19 cellular contexts compared by ENCODE assay signal in genomic region chr21:14722841-14723483, GRCh38.
DNase-seq lines count a peak whose midpoint lies in the region; ATAC-seq and TF ChIP-seq lines count a peak whose summit lies in the region.
"Had no signal": no experiment of that assay in that cellular context is flagged by ENCODE, and none has a peak within 500 bp of the region (broad histone marks: within the 10 kb centered on the region; RNA-seq: fewer than 3 reads in every experiment).

No MANE protein-coding gene starts in this region.

- no peak overlapping the region for H2BK15ac ChIP-seq in H9 (ENCODE audit: low read depth, low read length)

- BruUV-seq in MCF 10A (replicated peaks; lab: Mats Ljungman, UMichigan) = no TSS peak

- no peaks in the 10 kb centered on the region for H3K79me1 ChIP-seq in H9 (ENCODE audit: insufficient read depth, low read depth, low read length, poor library complexity, severe bottlenecking)

- H2BK5ac ChIP-seq in H9 (ENCODE audit: insufficient read length, low read length) = no peak overlapping the region

- no peak overlapping the region for H3T11ph ChIP-seq in H9 (ENCODE audit: low read length)

- no peak overlapping the region for H3K23ac ChIP-seq in H9 (ENCODE audit: insufficient read length, low read depth, low read length)

- no peak overlapping the region for H2BK12ac ChIP-seq in H9 (ENCODE audit: insufficient read length, low read depth, low read length)

- no peaks in the 10 kb centered on the region for H3K27me3 Mint-ChIP-seq in T-helper 1 cell treated with Interleukin-12 subunit alpha and Interleukin-12 subunit beta and Interleukin-4 antibody, amounts not matched to agents 30 μg/mL and 1 μg/mL, for 36 hours (ENCODE audit: low read depth)
- H3K27me3 Mint-ChIP-seq in H9 (ENCODE audit: low read depth) = no peaks in the 10 kb centered on the region
- H3K27me3 Mint-ChIP-seq in nephron progenitor cell (ENCODE audit: low read depth, poor library complexity) = no peaks in the 10 kb centered on the region
- no peaks in the 10 kb centered on the region for H3K27me3 Mint-ChIP-seq in MCF 10A (ENCODE audit: insufficient read depth, unreplicated experiment)

- no peak for DNase-seq in T-helper 1 cell
- DNase-seq in H9 = no peak
- DNase-seq in nephron progenitor cell = no peak
- no peak for DNase-seq in COLO829 (ENCODE audit: low spot score)
- DNase-seq in MCF 10A (ENCODE audit: unreplicated experiment) = no peak
- DNase-seq: DMS 273 treated with DMSO at 0.1 percent for 48 hours, HFFc6, KG1, NCI-H1092 treated with DMSO at 0.1 percent for 48 hours, NCI-H1694, NCI-H2107, NCI-H446 treated with DMSO at 0.1 percent for 48 hours, NCI-H82, SHP77 treated with DMSO at 0.1 percent for 48 hours had no signal

- H3K4me3 ChIP-seq in SU-DHL-6 (ENCODE audit: insufficient read depth, low read length, poor library complexity, severe bottlenecking) = no peak overlapping the region
- H3K4me3 ChIP-seq: BLaER1 had no signal

- H4K8ac ChIP-seq in H9 (replicated peaks; ENCODE audit: insufficient read length, low read depth, low read length) = no peak overlapping the region

- no peak overlapping the region for H3K14ac ChIP-seq in H9 (ENCODE audit: insufficient read depth, low read length)

- ATAC-seq in HG02885 (IDR thresholded peaks at IDR 0.05; ENCODE audit: poor library complexity, unreplicated experiment) = no peak

- H3K27me3 ChIP-seq in H9 (ENCODE audit: insufficient read depth, low read length) (no peaks in the 10 kb centered on the region; the same call in 1 of the 2 replicates), SU-DHL-6 (ENCODE audit: low read length) (no peaks in the 10 kb centered on the region)
- H3K27me3 ChIP-seq: BLaER1 had no signal

- H4K91ac ChIP-seq in H9 (ENCODE audit: insufficient read length, low read depth, low read length) = no peak overlapping the region

- POLR2A ChIA-PET in MCF 10A (lab: Yijun Ruan, JAX) = no interaction called here

- CTCF ChIA-PET in MCF 10A (lab: Yijun Ruan, JAX) = interaction anchor here (0.7 kb wide), 1 partner anchor 319 kb away, joined by 3 read pairs; no protein-coding TSS in a partner anchor

- H3K4me3 Mint-ChIP-seq in T-helper 1 cell treated with Interleukin-12 subunit alpha and Interleukin-12 subunit beta and Interleukin-4 antibody, amounts not matched to agents 30 μg/mL and 1 μg/mL, for 36 hours = no peak overlapping the region
- H3K4me3 Mint-ChIP-seq in H9 (no peak overlapping the region), nephron progenitor cell (no peak overlapping the region), MCF 10A (ENCODE audit: unreplicated experiment) (no peak overlapping the region)
- H3K4me3 Mint-ChIP-seq: HFFc6 had no signal

- intact Hi-C loops in MCF 10A (cut with micrococcal nuclease) = no loop called here

- H4K20me1 ChIP-seq in H9 (ENCODE audit: control insufficient read depth, insufficient read depth, insufficient read length) (no peaks in the 10 kb centered on the region), SU-DHL-6 (ENCODE audit: low read depth, low read length) (no peaks in the 10 kb centered on the region)
- H4K20me1 ChIP-seq: BLaER1 had no signal

- peak overlapping the region; percentile 1 for H3K27ac Mint-ChIP-seq in T-helper 1 cell treated with Interleukin-12 subunit alpha and Interleukin-12 subunit beta and Interleukin-4 antibody, amounts not matched to agents 30 μg/mL and 1 μg/mL, for 36 hours
- H3K27ac Mint-ChIP-seq in H9 (no peak overlapping the region), nephron progenitor cell (peak overlapping the region; percentile 60), MCF 10A (ENCODE audit: low read depth, unreplicated experiment) (no peak overlapping the region)
- H3K27ac Mint-ChIP-seq: HFFc6 had no signal

- H3K4me1 Mint-ChIP-seq in T-helper 1 cell treated with Interleukin-12 subunit alpha and Interleukin-12 subunit beta and Interleukin-4 antibody, amounts not matched to agents 30 μg/mL and 1 μg/mL, for 36 hours (ENCODE audit: low read depth) = peaks cover 13% of the 10 kb centered on the region
- H3K4me1 Mint-ChIP-seq in H9 (peaks cover 8 to 22% of the 10 kb centered on the region in 2 experiments), nephron progenitor cell (no peaks in the 10 kb centered on the region), MCF 10A (ENCODE audit: insufficient read depth, unreplicated experiment) (no peaks in the 10 kb centered on the region)

- no peak overlapping the region for H4K5ac ChIP-seq in H9 (ENCODE audit: insufficient read length, low read depth, low read length)

- no peaks in the 10 kb centered on the region for H3K36me3 ChIP-seq in SU-DHL-6 (ENCODE audit: low read length)
- H3K36me3 ChIP-seq: BLaER1 had no signal

- no CpG with 5 or more reads among the region's 6 CpGs for WGBS in H9 (ENCODE audit: extremely low coverage, insufficient read length, low lambda C conversion rate)

- H3K18ac ChIP-seq in H9 (ENCODE audit: insufficient read length, low read depth, low read length) = no peak overlapping the region

- H3K9ac ChIP-seq in H9 (ENCODE audit: extremely low read depth, insufficient read length, low read length) (no peak overlapping the region), SU-DHL-6 (ENCODE audit: low read length) (no peak overlapping the region)
- H3K9ac ChIP-seq: BLaER1 had no signal

- peaks cover 3% of the 10 kb centered on the region for H3K9me3 Mint-ChIP-seq in T-helper 1 cell treated with Interleukin-12 subunit alpha and Interleukin-12 subunit beta and Interleukin-4 antibody, amounts not matched to agents 30 μg/mL and 1 μg/mL, for 36 hours
- H3K9me3 Mint-ChIP-seq in H9 = peaks cover 3 to 6% of the 10 kb centered on the region in 2 experiments; a peak in 1 of 5 replicates
- H3K9me3 Mint-ChIP-seq in nephron progenitor cell = no peaks in the 10 kb centered on the region
- H3K9me3 Mint-ChIP-seq in MCF 10A (ENCODE audit: unreplicated experiment) = peaks cover 6% of the 10 kb centered on the region

- no peak overlapping the region for H2AK5ac ChIP-seq in H9 (ENCODE audit: insufficient read length, low read length)

- H3K4me2 ChIP-seq in H9 (ENCODE audit: insufficient read depth, insufficient read length, low read length) = no peak overlapping the region
- H3K4me2 ChIP-seq in SU-DHL-6 (ENCODE audit: low read depth, low read length, poor library complexity, severe bottlenecking) = no peak overlapping the region
- H3K4me2 ChIP-seq: BLaER1 had no signal

- H3K4me1 ChIP-seq in H9 (ENCODE audit: insufficient read depth, low read length) = no peaks in the 10 kb centered on the region
- H3K4me1 ChIP-seq: BLaER1 had no signal

- no peaks in the 10 kb centered on the region for H3K9me3 ChIP-seq in H9 (ENCODE audit: control insufficient read depth, low read depth, low read length)
- no peaks in the 10 kb centered on the region for H3K9me3 ChIP-seq in SU-DHL-6 (ENCODE audit: insufficient read depth, low read length)
- H3K9me3 ChIP-seq: BLaER1 had no signal

- no peak overlapping the region for H2BK20ac ChIP-seq in H9 (ENCODE audit: low read depth, low read length, poor library complexity, severe bottlenecking)

- H2BK120ac ChIP-seq in H9 (ENCODE audit: low read depth, low read length, poor library complexity, severe bottlenecking) = no peak overlapping the region

- H3K79me2 ChIP-seq in H9 (ENCODE audit: insufficient read depth, low read length) (no peaks in the 10 kb centered on the region), SU-DHL-6 (ENCODE audit: insufficient read depth, low read length) (no peaks in the 10 kb centered on the region)

- TF ChIP-seq CTCF in H9 (conservative IDR thresholded peaks at IDR 0.05) (peak; percentile 17; the same call in 1 of the 3 replicates), SU-DHL-6 (IDR thresholded peaks at IDR 0.05; ENCODE audit: insufficient read depth, low read length, poor library complexity, severe bottlenecking) (no peak), nephron progenitor cell (IDR thresholded peaks at IDR 0.05) (no peak), MCF 10A (IDR thresholded peaks at IDR 0.05; ENCODE audit: unreplicated experiment) (no peak)

- H3K9me2 ChIP-seq in SU-DHL-6 (replicated peaks; ENCODE audit: insufficient read depth, low read length) = no peaks in the 10 kb centered on the region

- H3K4ac ChIP-seq in H9 (ENCODE audit: low read depth, low read length) = no peak overlapping the region

- H3F3A ChIP-seq in SU-DHL-6 (ENCODE audit: insufficient read depth) = no peaks in the 10 kb centered on the region

- H3K23me2 ChIP-seq in H9 (ENCODE audit: insufficient read length, low read depth, low read length, poor library complexity, severe bottlenecking) = no peaks in the 10 kb centered on the region

- H3K36me3 Mint-ChIP-seq in T-helper 1 cell treated with Interleukin-12 subunit alpha and Interleukin-12 subunit beta and Interleukin-4 antibody, amounts not matched to agents 30 μg/mL and 1 μg/mL, for 36 hours (ENCODE audit: low read depth) = no peaks in the 10 kb centered on the region
- H3K36me3 Mint-ChIP-seq in H9 (ENCODE audit: insufficient read depth in 1 of 3, low read depth in 3 of 3) (peaks cover 0 to 5% (median 0%) of the 10 kb centered on the region in 3 experiments; a peak in 1 of 7 replicates), nephron progenitor cell (ENCODE audit: low read depth) (no peaks in the 10 kb centered on the region), MCF 10A (ENCODE audit: insufficient read depth, unreplicated experiment) (no peaks in the 10 kb centered on the region)

- no peak overlapping the region for H2AFZ ChIP-seq in H9 (ENCODE audit: low read length)
- H2AFZ ChIP-seq in SU-DHL-6 (ENCODE audit: low read depth, low read length, severe bottlenecking) = peak overlapping the region; percentile 92

- H3K27ac ChIP-seq in H9 (ENCODE audit: insufficient read length, low read depth, low read length) (no peak overlapping the region), SU-DHL-6 (ENCODE audit: low read depth, low read length) (no peak overlapping the region)
- H3K27ac ChIP-seq: 22Rv1, BLaER1 had no signal

- H3K56ac ChIP-seq in H9 (ENCODE audit: insufficient read length, low read depth, low read length) = no peak overlapping the region

Comparison
In these comparisons a context has a peak if more than half of its experiments do, and no peak if none do; other contexts are left out.
1. H3K27ac Mint-ChIP-seq: peak in T-helper 1 cell treated with Interleukin-12 subunit alpha and Interleukin-12 subunit beta and Interleukin-4 antibody, amounts not matched to agents 30 μg/mL and 1 μg/mL, for 36 hours (single experiment) and nephron progenitor cell (single experiment); none in H9 (0 of 3) and MCF 10A (single experiment).